Comparison of ENCODE assay signal across 30 cellular contexts in the genomic region with DNA sequence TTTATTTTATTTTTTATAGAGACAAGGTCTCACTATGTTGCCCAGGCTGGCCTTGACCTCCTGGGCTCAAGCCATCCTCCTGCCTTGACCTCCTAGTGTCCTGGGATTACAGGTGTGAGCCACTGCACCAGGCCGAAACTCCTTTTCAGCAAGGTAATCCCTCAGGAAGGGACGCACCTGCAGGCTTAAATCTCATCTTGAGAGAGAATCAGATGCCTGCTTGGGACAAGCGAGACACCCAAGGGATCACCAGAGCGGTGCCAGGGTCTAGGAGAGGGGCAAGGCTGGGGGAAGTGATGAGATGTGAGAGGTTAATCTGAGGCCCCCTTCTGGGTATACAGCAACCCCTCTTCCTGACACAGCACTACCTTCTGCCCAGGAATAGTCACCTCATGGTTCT. TPM values are rescaled to one million over a fixed set of nuclear protein-coding genes. Genes with fewer than 3 reads are reported as not detected.
"Had no signal": no experiment of that assay in that cellular context is flagged by ENCODE, and none has a peak within 500 bp of the region (broad histone marks: within the 10 kb centered on the region; RNA-seq: fewer than 3 reads in every experiment).

No MANE protein-coding gene starts in this region.

- H3K27ac ChIP-seq: neutrophil, pancreas, psoas muscle, right lobe of liver, sigmoid colon, suprapubic skin, testis, tibial artery, transverse colon, upper lobe of right lung, uterus had no signal

- H3K4me1 ChIP-seq: pancreas, psoas muscle, right lobe of liver, upper lobe of right lung, uterus had no signal

- H3K27me3 Mint-ChIP-seq: progenitor cell of endocrine pancreas had no signal

- H3K4me3 ChIP-seq: pancreas, psoas muscle, right lobe of liver, sigmoid colon, suprapubic skin, testis, tibial artery, transverse colon, upper lobe of right lung, uterus had no signal

- DNase-seq: naive thymus-derived CD4-positive, alpha-beta T cell; nephron progenitor cell; nucleus accumbens; pancreas; psoas muscle; right cardiac atrium; right lobe of liver; sigmoid colon; small intestine; stimulated activated CD4-positive, alpha-beta T cell treated with anti-CD3 and anti-CD28 coated beads, Interleukin-12 subunit alpha, Interleukin-12 subunit beta, amount 100 ng/mL, for 4 hours; stimulated activated CD4-positive, alpha-beta T cell treated with anti-CD3 and anti-CD28 coated beads, Interleukin-1b, Interleukin-23, amount 100 ng/mL, for 48 hours; stimulated activated CD4-positive, alpha-beta T cell treated with anti-CD3 and anti-CD28 coated beads, Interleukin-4, amount 100 ng/mL, for 1 hour; stimulated activated CD4-positive, alpha-beta T cell treated with anti-CD3 and anti-CD28 coated beads, Interleukin-4, amount 100 ng/mL, for 4 hours; stimulated activated CD8-positive, alpha-beta memory T cell treated with anti-CD3 and anti-CD28 coated beads, Interleukin-4, amount 100 ng/mL, for 48 hours; stimulated activated naive CD4-positive, alpha-beta T cell; stimulated activated naive CD8-positive, alpha-beta T cell treated with anti-CD3 and anti-CD28 coated beads, Interleukin-15, amount 100 ng/mL, for 72 hours; stimulated activated naive CD8-positive, alpha-beta T cell treated with anti-CD3 and anti-CD28 coated beads, Interleukin-15, Interleukin-2, amounts not matched to agents 100 U/mL and 50 U/mL, for 24 hours; substantia nigra; testis; transverse colon; uterus had no signal

- H3K36me3 Mint-ChIP-seq: stimulated activated memory B cell treated with anti-CD40 and anti-IgM and Interleukin-4, amounts not matched to agents 10 μg/mL and 1 μg/mL and 100 μg/mL, for 72 hours; type B pancreatic cell had no signal

- H3K27me3 ChIP-seq: pancreas, right lobe of liver, sigmoid colon, suprapubic skin, testis, tibial artery, transverse colon, upper lobe of right lung, uterus had no signal

- H3K27ac Mint-ChIP-seq: naive thymus-derived CD4-positive, alpha-beta T cell; nephron progenitor cell; progenitor cell of endocrine pancreas; stimulated activated memory B cell treated with anti-CD40 and anti-IgM and Interleukin-4, amounts not matched to agents 10 μg/mL and 1 μg/mL and 100 μg/mL, for 72 hours; type B pancreatic cell had no signal

- H3K9me3 Mint-ChIP-seq: natural killer cell treated with Interleukin-12 subunit alpha and Interleukin-12 subunit beta and Interleukin-15 and Interleukin-18, amount 100 ng/mL, for 72 hours; neural crest cell; stimulated activated memory B cell treated with anti-CD40 and anti-IgM and Interleukin-4, amounts not matched to agents 10 μg/mL and 1 μg/mL and 100 μg/mL, for 72 hours; stimulated activated naive CD8-positive, alpha-beta T cell treated with anti-CD3 and anti-CD28 coated beads, Interleukin-15, amount 100 ng/mL, for 72 hours; type B pancreatic cell had no signal

- H3K36me3 ChIP-seq: neutrophil, pancreas, right lobe of liver, sigmoid colon, suprapubic skin, tibial artery, transverse colon, upper lobe of right lung, uterus had no signal

- H3K9me3 ChIP-seq: neutrophil, pancreas, psoas muscle, right lobe of liver, sigmoid colon, suprapubic skin, testis, tibial artery, transverse colon, upper lobe of right lung, uterus had no signal

- ATAC-seq: naive thymus-derived CD4-positive, alpha-beta T cell; natural killer cell treated with Interleukin-12 subunit alpha and Interleukin-12 subunit beta and Interleukin-15 and Interleukin-18, amount 100 ng/mL, for 72 hours; pancreas; psoas muscle; right cardiac atrium; right lobe of liver; stimulated activated memory B cell treated with anti-CD40 and anti-IgM and Interleukin-4, amounts not matched to agents 10 μg/mL and 1 μg/mL and 100 μg/mL, for 72 hours; stimulated activated naive CD8-positive, alpha-beta T cell treated with anti-CD3 and anti-CD28 coated beads, Interleukin-15, amount 100 ng/mL, for 72 hours; stimulated activated naive CD8-positive, alpha-beta T cell treated with anti-CD3 and anti-CD28 coated beads, Interleukin-15, Interleukin-2, amounts not matched to agents 100 U/mL and 50 U/mL, for 24 hours; upper lobe of right lung had no signal

- H3K4me3 Mint-ChIP-seq: naive thymus-derived CD4-positive, alpha-beta T cell; natural killer cell treated with Interleukin-12 subunit alpha and Interleukin-12 subunit beta and Interleukin-15 and Interleukin-18, amount 100 ng/mL, for 72 hours; nephron progenitor cell; stimulated activated memory B cell treated with anti-CD40 and anti-IgM and Interleukin-4, amounts not matched to agents 10 μg/mL and 1 μg/mL and 100 μg/mL, for 72 hours; stimulated activated naive CD8-positive, alpha-beta T cell treated with anti-CD3 and anti-CD28 coated beads, Interleukin-15, amount 100 ng/mL, for 72 hours; type B pancreatic cell had no signal

RNA-seq across cellular contexts. Expression of a gene that starts 4.0 kb away (rescaled TPM):
- polyA plus RNA-seq: naive thymus-derived CD4-positive, alpha-beta T cell had no signal

RNA-seq across cellular contexts. Expression of a gene that starts 30.1 kb away (rescaled TPM):
- total RNA-seq: psoas muscle, right cardiac atrium had no signal
- polyA plus RNA-seq: naive thymus-derived CD4-positive, alpha-beta T cell; psoas muscle had no signal
